In the genomic region with DNA sequence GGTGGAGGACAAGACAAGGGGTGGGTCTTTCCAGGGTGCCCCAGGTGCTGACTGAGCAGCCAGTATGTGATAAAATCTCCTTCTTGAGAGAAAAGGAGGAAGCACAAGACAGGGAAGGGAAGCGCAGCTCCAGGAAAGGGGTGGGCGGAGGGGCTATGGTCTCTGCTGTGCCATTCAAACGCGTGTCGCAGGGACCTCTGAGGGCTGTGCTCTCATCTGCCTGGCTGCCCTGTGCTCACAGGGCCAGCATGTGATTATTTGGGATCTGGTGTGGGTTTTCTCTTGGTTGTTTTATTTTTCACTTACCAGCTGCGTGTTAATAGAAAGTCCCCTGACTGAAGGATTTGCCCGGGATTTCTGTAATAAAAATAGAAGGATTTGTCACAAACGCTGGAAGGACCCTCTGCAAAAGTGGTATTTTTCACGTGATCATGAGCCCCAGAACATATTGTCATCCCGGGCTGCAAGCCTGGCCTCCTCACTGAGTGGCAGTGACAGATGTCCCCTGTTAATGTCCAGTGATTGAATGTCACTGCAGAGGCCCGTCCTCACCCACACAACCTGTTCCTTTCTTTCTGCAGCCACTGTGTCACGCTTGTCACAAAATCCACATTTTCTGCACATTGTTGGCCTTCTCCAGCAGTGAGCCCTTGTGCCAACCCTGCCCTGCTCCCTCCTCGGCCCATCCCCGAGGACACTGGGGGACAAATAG, we compare ENCODE assay signal across 18 cellular contexts. TPM values are rescaled to one million over a fixed set of nuclear protein-coding genes. Genes with fewer than 3 reads are reported as not detected.
"Had no signal": no experiment of that assay in that cellular context is flagged by ENCODE, and none has a peak within 500 bp of the region (broad histone marks: within the 10 kb centered on the region; RNA-seq: fewer than 3 reads in every experiment).

No MANE protein-coding gene starts in this region.

- H3K27ac Mint-ChIP-seq: activated B cell treated with CpG ODN at 0.5 μM for 24 hours; activated CD8-positive, alpha-beta T cell treated with anti-CD3 and anti-CD28 coated beads for 36 hours; activated naive CD4-positive, alpha-beta T cell treated with anti-CD3 and anti-CD28 coated beads, Interleukin-2, amount 50 U/mL, for 72 hours; activated T-cell treated with anti-CD3 and anti-CD28 coated beads, Interleukin-2, amount 50 U/mL, for 72 hours; stimulated activated memory B cell treated with anti-CD40 and anti-IgM and Interleukin-4, amounts not matched to agents 10 μg/mL and 1 μg/mL and 100 μg/mL, for 72 hours; T-helper 1 cell treated with Interleukin-12 subunit alpha and Interleukin-12 subunit beta and Interleukin-4 antibody, amounts not matched to agents 30 μg/mL and 1 μg/mL, for 36 hours had no signal

- H3K4me1 Mint-ChIP-seq: activated B cell treated with CpG ODN at 0.5 μM for 24 hours; stimulated activated memory B cell treated with anti-CD40 and anti-IgM and Interleukin-4, amounts not matched to agents 10 μg/mL and 1 μg/mL and 100 μg/mL, for 72 hours had no signal

- H3K4me3 Mint-ChIP-seq: activated B cell treated with CpG ODN at 0.5 μM for 24 hours; activated CD8-positive, alpha-beta T cell treated with anti-CD3 and anti-CD28 coated beads for 36 hours; activated T-cell treated with anti-CD3 and anti-CD28 coated beads, Interleukin-2, amount 50 U/mL, for 72 hours; nephron; stimulated activated memory B cell treated with anti-CD40 and anti-IgM and Interleukin-4, amounts not matched to agents 10 μg/mL and 1 μg/mL and 100 μg/mL, for 72 hours; T-helper 1 cell treated with Interleukin-12 subunit alpha and Interleukin-12 subunit beta and Interleukin-4 antibody, amounts not matched to agents 30 μg/mL and 1 μg/mL, for 36 hours had no signal

- H3K4me1 ChIP-seq: tibial nerve had no signal

- DNase-seq: activated B cell treated with CpG ODN at 0.5 μM for 24 hours; activated CD4-positive, alpha-beta T cell treated with anti-CD3 and anti-CD28 coated beads for 48 hours; activated CD8-positive, alpha-beta memory T cell treated with anti-CD3 and anti-CD28 coated beads, Interleukin-2, amount 50 U/mL, for 4 hours; activated CD8-positive, alpha-beta T cell treated with anti-CD3 and anti-CD28 coated beads for 36 hours; activated gamma-delta T cell; activated T-cell treated with anti-CD3 and anti-CD28 coated beads, Interleukin-2, amount 50 U/mL, for 72 hours; esophagus squamous epithelium; mesendoderm; stimulated activated CD4-positive, alpha-beta T cell treated with anti-CD3 and anti-CD28 coated beads, Interleukin-2, amount 100 ng/mL, for 48 hours had no signal

- ATAC-seq: activated CD8-positive, alpha-beta T cell treated with anti-CD3 and anti-CD28 coated beads for 36 hours; activated naive CD4-positive, alpha-beta T cell treated with anti-CD3 and anti-CD28 coated beads, Interleukin-2, amount 50 U/mL, for 72 hours; activated T-cell treated with anti-CD3 and anti-CD28 coated beads, Interleukin-2, amount 50 U/mL, for 72 hours; stimulated activated memory B cell treated with anti-CD40 and anti-IgM and Interleukin-4, amounts not matched to agents 10 μg/mL and 1 μg/mL and 100 μg/mL, for 72 hours had no signal

- H3K27ac ChIP-seq: esophagus squamous epithelium, tibial nerve had no signal

- H3K36me3 ChIP-seq: esophagus squamous epithelium, tibial nerve had no signal

- H3K36me3 Mint-ChIP-seq: activated naive CD4-positive, alpha-beta T cell treated with anti-CD3 and anti-CD28 coated beads, Interleukin-2, amount 50 U/mL, for 72 hours; stimulated activated memory B cell treated with anti-CD40 and anti-IgM and Interleukin-4, amounts not matched to agents 10 μg/mL and 1 μg/mL and 100 μg/mL, for 72 hours had no signal

- H3K4me3 ChIP-seq: coronary artery, esophagus squamous epithelium, tibial nerve had no signal

- H3K9me3 ChIP-seq: esophagus squamous epithelium, tibial nerve had no signal

- H3K9me3 Mint-ChIP-seq: activated B cell treated with CpG ODN at 0.5 μM for 24 hours; activated CD8-positive, alpha-beta T cell treated with anti-CD3 and anti-CD28 coated beads for 36 hours; activated naive CD4-positive, alpha-beta T cell treated with anti-CD3 and anti-CD28 coated beads, Interleukin-2, amount 50 U/mL, for 72 hours; activated T-cell treated with anti-CD3 and anti-CD28 coated beads, Interleukin-2, amount 50 U/mL, for 72 hours; nephron; T-helper 1 cell treated with Interleukin-12 subunit alpha and Interleukin-12 subunit beta and Interleukin-4 antibody, amounts not matched to agents 30 μg/mL and 1 μg/mL, for 36 hours had no signal

- H3K27me3 ChIP-seq: tibial nerve had no signal

- H3K27me3 Mint-ChIP-seq: activated CD8-positive, alpha-beta T cell treated with anti-CD3 and anti-CD28 coated beads for 36 hours had no signal

RNA-seq across cellular contexts. Expression of a gene that starts 35.0 kb away (rescaled TPM):
- total RNA-seq: activated B cell treated with CpG ODN at 0.5 μM for 24 hours; activated CD8-positive, alpha-beta T cell treated with anti-CD3 and anti-CD28 coated beads for 36 hours; activated naive CD4-positive, alpha-beta T cell treated with anti-CD3 and anti-CD28 coated beads, Interleukin-2, amount 50 U/mL, for 72 hours; esophagus squamous epithelium; fibroblast of villous mesenchyme; kidney epithelial cell; osteoblast; tibial nerve had no signal
